8 cellular contexts compared by ENCODE assay signal in genomic region chr2:25251461-25252273, GRCh38.
DNase-seq lines count a peak whose midpoint lies in the region; ATAC-seq and TF ChIP-seq lines count a peak whose summit lies in the region.

No MANE protein-coding gene starts in this region.

- intact Hi-C loops in CD14-positive monocyte (cut with micrococcal nuclease), result no loop called here
- intact Hi-C loops in head of caudate nucleus (cut with DNase I), result no loop called here

- peak overlapping the region in 2 of 7 donors; percentile 13 to 26 for H3K27ac Mint-ChIP-seq in CD14-positive monocyte

- TF ChIP-seq CTCF in CD14-positive monocyte (IDR thresholded peaks at IDR 0.05), result no peak
- no peak for TF ChIP-seq CTCF in GM20000 (IDR thresholded peaks at IDR 0.05; ENCODE audit: extremely low read depth, missing control alignments)
- TF ChIP-seq CTCF in omental fat pad (IDR thresholded peaks at IDR 0.05), result no peak

- peak; percentile 59 for DNase-seq in CD14-positive monocyte (ENCODE audit: low spot score)
- DNase-seq in GM20000 (ENCODE audit: low spot score), result peak; percentile 91
- DNase-seq in NCI-H2171 treated with DMSO at 0.1 percent for 48 hours (lab: John Stamatoyannopoulos, UW), result peak; percentile 88
- peak; percentile 29 for DNase-seq in activated gamma-delta T cell treated with anti-CD3 and anti-CD28 coated beads, Interleukin-2, amount 50 U/mL, for 16 hours (ENCODE audit: low read depth)
- peak in 28 of 42 donors; percentile 31 to 73 (median 54) for DNase-seq in head of caudate nucleus
- no peak for DNase-seq in omental fat pad (ENCODE audit: low spot score)
- DNase-seq in 8988T, result no peak

- H3K4me1 Mint-ChIP-seq in CD14-positive monocyte, result peaks cover 16% of the 10 kb centered on the region

- peaks cover 1 to 19% (median 11%) of the 10 kb centered on the region in 3 donors for H3K27me3 Mint-ChIP-seq in CD14-positive monocyte (ENCODE audit: low read depth in 3 of 3)

- H3K9me3 Mint-ChIP-seq in CD14-positive monocyte, result peaks cover 0 to 2% (median 0%) of the 10 kb centered on the region in 7 donors

- peak; percentile 52 for ATAC-seq in omental fat pad (ENCODE audit: low FRiP score)
- no peak for ATAC-seq in GM19328 (IDR thresholded peaks at IDR 0.05; ENCODE audit: unreplicated experiment)

- H3K36me3 Mint-ChIP-seq in CD14-positive monocyte, result peaks cover 43 to 50% of the 10 kb centered on the region in 2 donors

- peak overlapping the region; percentile 73 to 84 for H3K4me3 Mint-ChIP-seq in CD14-positive monocyte

Comparison
In these comparisons a context has a peak if more than half of its experiments do, and no peak if none do; other contexts are left out.
1. DNase-seq: peak in CD14-positive monocyte (single experiment), GM20000 (single experiment), NCI-H2171 treated with DMSO at 0.1 percent for 48 hours (single experiment), activated gamma-delta T cell treated with anti-CD3 and anti-CD28 coated beads, Interleukin-2, amount 50 U/mL, for 16 hours (single experiment) and head of caudate nucleus (28 of 42); none in omental fat pad (single experiment) and 8988T (single experiment).